Comparison of ENCODE assay signal across 8 cellular contexts in the genomic region with DNA sequence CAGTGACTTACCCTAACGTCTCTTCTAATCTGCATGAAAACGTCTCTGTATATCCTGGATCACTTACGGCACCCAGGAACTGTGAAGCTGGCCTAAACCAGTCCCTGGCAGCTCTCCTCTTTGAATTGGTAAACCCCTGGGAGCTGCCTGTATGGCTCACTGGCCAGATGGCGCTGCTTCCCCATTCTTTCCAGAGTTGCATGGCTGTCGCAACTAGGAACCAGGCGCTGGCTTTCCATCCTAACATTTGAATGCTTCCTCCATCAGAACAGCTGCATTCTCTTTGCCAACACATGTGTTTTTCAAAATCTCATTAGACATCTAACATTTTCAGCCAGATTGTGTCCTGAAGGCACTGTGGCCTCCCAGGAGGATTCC. TPM values are rescaled to one million over a fixed set of nuclear protein-coding genes. Genes with fewer than 3 reads are reported as not detected.
A peak's percentile ranks its signal among the peaks of the same experiment; 100 is the strongest.
DNase-seq lines count a peak whose midpoint lies in the region; ATAC-seq and TF ChIP-seq lines count a peak whose summit lies in the region.
"Had no signal": no experiment of that assay in that cellular context is flagged by ENCODE, and none has a peak within 500 bp of the region (broad histone marks: within the 10 kb centered on the region; RNA-seq: fewer than 3 reads in every experiment).

No MANE protein-coding gene starts in this region.

- no peak for TF ChIP-seq POLR2A in gastrocnemius medialis (IDR thresholded peaks at IDR 0.05)

- H3K9me3 ChIP-seq in gastrocnemius medialis: no peaks in the 10 kb centered on the region

- peak; percentile 10 for DNase-seq in GM12865 (ENCODE audit: low read depth)
- peak; percentile 3 to 52 for DNase-seq in NCI-H526 (lab: John Stamatoyannopoulos, UW)
- DNase-seq in epithelial cell of proximal tubule (ENCODE audit: low read depth): no peak
- DNase-seq in gastrocnemius medialis: peak; percentile 6 to 24
- DNase-seq in activated CD4-positive, alpha-beta T cell treated with anti-CD3 and anti-CD28 coated beads for 48 hours: no peak

- TF ChIP-seq CTCF in GM12865 (IDR thresholded peaks at IDR 0.05; ENCODE audit: insufficient read depth, low read depth, low read length, missing control alignments) (no peak), epithelial cell of proximal tubule (conservative IDR thresholded peaks at IDR 0.05; ENCODE audit: low read depth, low read length) (peak; percentile 36), gastrocnemius medialis (IDR thresholded peaks at IDR 0.05 in 4 of 5, conservative IDR thresholded peaks at IDR 0.05 in 1 of 5) (no peak)

- no peaks in the 10 kb centered on the region for H3K27me3 ChIP-seq in gastrocnemius medialis

- H3K27ac ChIP-seq in gastrocnemius medialis: no peak overlapping the region

- H3K36me3 ChIP-seq in gastrocnemius medialis: no peaks in the 10 kb centered on the region

- in situ Hi-C loops in gastrocnemius medialis (cut with MboI; ENCODE audit: low sequenced_read_pairs in 4 of 4): no loop called here

- H3K4me1 ChIP-seq in gastrocnemius medialis: no peaks in the 10 kb centered on the region

- intact Hi-C loops in gastrocnemius medialis (cut with DNase I; ENCODE audit: low total_unique reads): no loop called here

- ATAC-seq in HG02870 (IDR thresholded peaks at IDR 0.05; ENCODE audit: unreplicated experiment) (peak; percentile 24), gastrocnemius medialis (no peak), GM18870 (IDR thresholded peaks at IDR 0.05; ENCODE audit: unreplicated experiment) (no peak)

- H3K4me3 ChIP-seq in GM12865 (ENCODE audit: low read depth, low read length) (no peak overlapping the region), epithelial cell of proximal tubule (ENCODE audit: low read depth, low read length) (no peak overlapping the region), gastrocnemius medialis (no peak overlapping the region)

RNA-seq across cellular contexts. Expression of a gene that starts 8.0 kb away (rescaled TPM):
- not detected in 2 replicates for total RNA-seq in epithelial cell of proximal tubule
- total RNA-seq in gastrocnemius medialis: not detected
- total RNA-seq: lower leg skin had no signal

Comparison
In these comparisons a context has a peak if more than half of its experiments do, and no peak if none do; other contexts are left out.
1. DNase-seq: peak in GM12865 (single experiment), NCI-H526 (2 of 2) and gastrocnemius medialis (2 of 2); none in epithelial cell of proximal tubule (single experiment) and activated CD4-positive, alpha-beta T cell treated with anti-CD3 and anti-CD28 coated beads for 48 hours (single experiment).